8 cellular contexts compared by ENCODE assay signal in the genomic region with DNA sequence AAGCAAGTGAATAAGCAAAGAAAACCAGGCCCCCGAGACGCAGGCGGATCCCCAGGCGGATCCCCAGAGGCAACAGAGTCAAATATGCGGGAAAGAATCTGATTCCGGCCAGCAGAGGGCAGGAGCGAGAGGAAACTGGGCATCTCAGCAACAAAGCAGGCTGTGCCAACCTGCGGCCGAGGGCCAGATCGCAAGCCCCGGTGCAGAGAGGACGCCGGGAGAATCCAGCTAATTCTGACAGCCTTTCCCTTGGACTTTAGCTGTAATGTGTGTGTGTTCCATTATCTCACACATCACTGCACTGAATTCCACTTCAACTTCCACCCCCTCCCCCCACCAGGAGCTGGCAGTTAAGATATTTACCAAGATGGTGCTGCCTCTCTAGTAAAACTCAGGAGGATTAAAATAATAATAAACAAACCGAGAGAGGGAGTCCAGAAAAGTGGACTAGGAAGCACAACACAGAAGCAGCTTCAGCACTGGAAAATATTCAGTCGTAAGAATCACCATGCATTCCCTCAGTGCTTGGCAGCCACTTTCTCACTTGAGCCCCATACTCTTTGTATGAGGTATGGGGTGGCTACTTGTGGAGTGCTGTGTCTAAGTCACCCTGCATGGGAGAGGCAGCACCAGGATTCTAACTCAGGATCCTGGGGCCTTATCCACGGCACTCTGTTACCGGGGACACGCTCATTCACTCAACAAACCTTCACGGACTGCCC.
DNase-seq lines count a peak whose midpoint lies in the region; ATAC-seq and TF ChIP-seq lines count a peak whose summit lies in the region.

No MANE protein-coding gene starts in this region.

- peaks cover 51 to 58% of the 10 kb centered on the region in 2 donors for H3K27me3 Mint-ChIP-seq in natural killer cell treated with Interleukin-12 subunit alpha and Interleukin-12 subunit beta and Interleukin-15 and Interleukin-18, amount 100 ng/mL, for 72 hours

- H3K36me3 ChIP-seq in PC-3 (ENCODE audit: low read depth, low read length): no peaks in the 10 kb centered on the region

- H3K36me3 Mint-ChIP-seq in natural killer cell treated with Interleukin-12 subunit alpha and Interleukin-12 subunit beta and Interleukin-15 and Interleukin-18, amount 100 ng/mL, for 72 hours: no peaks in the 10 kb centered on the region

- no peaks in the 10 kb centered on the region for H3K79me2 ChIP-seq in PC-3 (ENCODE audit: low read length)

- no peaks in the 10 kb centered on the region for H3K9me3 Mint-ChIP-seq in natural killer cell treated with Interleukin-12 subunit alpha and Interleukin-12 subunit beta and Interleukin-15 and Interleukin-18, amount 100 ng/mL, for 72 hours

- H3F3A ChIP-seq in PC-3 (ENCODE audit: low read length, unreplicated experiment): peaks cover 5% of the 10 kb centered on the region

- H4K20me1 ChIP-seq in PC-3 (ENCODE audit: low read length): no peaks in the 10 kb centered on the region

- H3K27ac ChIP-seq in PC-3 (ENCODE audit: low read length): no peak overlapping the region

- no peaks in the 10 kb centered on the region for H3K27me3 ChIP-seq in PC-3 (ENCODE audit: low read length)

- H2AFZ ChIP-seq in PC-3 (ENCODE audit: low read length): peak overlapping the region; percentile 81

- DNase-seq in G401 (ENCODE audit: low spot score) (peak; percentile 90), KBM-7 (peak; percentile 87), PC-3 (peak; percentile 83), fibroblast of gingiva (ENCODE audit: low read depth) (peak; percentile 82)
- DNase-seq in activated T-cell treated with anti-CD3 and anti-CD28 coated beads, Interleukin-2, amount 50 U/mL, for 48 hours: peak; percentile 89 to 92
- DNase-seq in natural killer cell treated with Interleukin-12 subunit alpha and Interleukin-12 subunit beta and Interleukin-15 and Interleukin-18, amount 100 ng/mL, for 72 hours (ENCODE audit: low spot score): peak; percentile 79
- peak; percentile 41 to 76 (median 62) for DNase-seq in stimulated activated naive CD4-positive, alpha-beta T cell (lab: John Stamatoyannopoulos, UW)

- peak; percentile 49 for ATAC-seq in PC-3
- peak; percentile 75 to 86 for ATAC-seq in natural killer cell treated with Interleukin-12 subunit alpha and Interleukin-12 subunit beta and Interleukin-15 and Interleukin-18, amount 100 ng/mL, for 72 hours
- ATAC-seq in HG02970 (IDR thresholded peaks at IDR 0.05; ENCODE audit: low FRiP score, unreplicated experiment): no peak

- H3K4me3 Mint-ChIP-seq in natural killer cell treated with Interleukin-12 subunit alpha and Interleukin-12 subunit beta and Interleukin-15 and Interleukin-18, amount 100 ng/mL, for 72 hours: no peak overlapping the region

- H3K9me3 ChIP-seq in PC-3 (ENCODE audit: low read length): no peaks in the 10 kb centered on the region

- H3K4me1 ChIP-seq in PC-3 (ENCODE audit: insufficient read depth, low read length): peaks cover 33% of the 10 kb centered on the region

- peak overlapping the region in 1 of 2 donors; percentile 31 for H3K27ac Mint-ChIP-seq in natural killer cell treated with Interleukin-12 subunit alpha and Interleukin-12 subunit beta and Interleukin-15 and Interleukin-18, amount 100 ng/mL, for 72 hours

- H3K4me1 Mint-ChIP-seq in natural killer cell treated with Interleukin-12 subunit alpha and Interleukin-12 subunit beta and Interleukin-15 and Interleukin-18, amount 100 ng/mL, for 72 hours (ENCODE audit: low read depth in 2 of 2): peaks cover 20 to 23% of the 10 kb centered on the region in 2 donors

- in situ Hi-C loops in G401 (cut with HindIII; ENCODE audit: low sequenced_read_pairs): no loop called here
- in situ Hi-C loops in KBM-7 (cut with MboI; ENCODE audit: low pct_unique_long_range_greater_than_20kb, low sequenced_read_pairs): no loop called here

- no TSS peak for BruUV-seq in PC-3 (replicated peaks; lab: Mats Ljungman, UMichigan)

- CTCF ChIA-PET in PC-3 (lab: Charles Lee): interaction anchor here (0.5 to 0.7 kb wide), 6 partner anchors 14 to 442 kb away, joined by 3 to 5 read pairs (median 4); no protein-coding TSS in a partner anchor

- intact Hi-C loops in PC-3 (cut with micrococcal nuclease): loop anchor here (1.0 to 5.0 kb wide), 3 partner anchors 116 to 190 kb away; no protein-coding TSS in a partner anchor

- H3K4me2 ChIP-seq in PC-3 (ENCODE audit: low read length): peak overlapping the region; percentile 73

- no peak overlapping the region for H3K9ac ChIP-seq in PC-3 (ENCODE audit: low read length)

- peak; percentile 79 for TF ChIP-seq CTCF in PC-3 (conservative IDR thresholded peaks at IDR 0.05; ENCODE audit: low read depth, low read length)

- peak overlapping the region; percentile 27; the same call in 1 of the 2 replicates for H3K4me3 ChIP-seq in PC-3 (ENCODE audit: low read length)

- POLR2A ChIA-PET in PC-3 (lab: Charles Lee; ENCODE audit: unreplicated experiment): no interaction called here

- H3K9me2 ChIP-seq in PC-3 (replicated peaks; ENCODE audit: low read length): no peaks in the 10 kb centered on the region
